In the genomic region with DNA sequence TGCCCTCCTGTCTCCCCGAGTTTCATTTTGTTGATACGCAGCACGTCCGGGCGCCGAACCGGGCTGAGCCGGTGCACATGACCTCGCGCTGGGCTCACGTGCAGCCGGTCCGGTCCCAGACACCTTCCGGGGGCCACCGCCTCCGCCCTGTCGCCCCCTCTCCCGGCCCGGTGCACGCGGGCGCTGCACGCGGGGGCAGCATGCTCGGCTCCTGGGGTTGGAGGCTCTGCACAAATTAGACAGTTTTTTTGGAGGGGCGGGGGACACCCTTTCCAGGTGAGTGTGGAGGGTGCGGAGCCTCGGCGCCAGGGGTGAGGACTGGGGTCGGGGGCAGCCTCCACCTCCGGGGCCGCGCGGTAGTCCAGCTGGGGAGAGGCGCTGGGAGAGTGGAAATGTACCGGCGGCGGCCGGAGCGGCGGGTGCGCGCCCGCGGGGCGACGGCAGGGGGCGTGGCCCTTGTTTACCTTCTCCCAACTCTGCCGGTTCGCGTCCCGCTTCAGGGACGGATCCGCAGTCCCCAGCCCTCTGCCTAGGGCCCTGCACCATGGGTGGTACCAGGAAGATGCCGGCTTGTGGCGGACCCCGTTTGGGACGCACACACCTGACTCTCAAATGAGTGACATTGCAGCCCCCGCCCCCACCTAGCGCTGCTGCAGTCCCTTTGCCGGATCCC, we compare ENCODE assay signal across 8 cellular contexts. TPM values are rescaled to one million over a fixed set of nuclear protein-coding genes. Genes with fewer than 3 reads are reported as not detected.
DNase-seq lines count a peak whose midpoint lies in the region; ATAC-seq lines count a peak whose summit lies in the region.

No MANE protein-coding gene starts in this region.

- peaks cover 2% of the 10 kb centered on the region for H3K36me3 Mint-ChIP-seq in activated CD4-positive, alpha-beta T cell treated with anti-CD3 and anti-CD28 coated beads, Interleukin-2, amount 10 ng/mL, durations not matched to agents 24 days and 14 days (ENCODE audit: low read depth)

- DNase-seq in NCI-H146 (lab: John Stamatoyannopoulos, UW) (peak; percentile 40), NCI-H146 treated with DMSO at 0.1 percent for 48 hours (lab: John Stamatoyannopoulos, UW; ENCODE audit: unreplicated experiment) (no peak), NCI-H2171 (lab: John Stamatoyannopoulos, UW) (peak; percentile 71), ecto neural progenitor cell (ENCODE audit: low spot score) (peak; percentile 86), lung microvascular endothelial cell (ENCODE audit: low read depth in 2 of 2) (peak; percentile 72 to 88)
- peak; percentile 92 for DNase-seq in activated CD4-positive, alpha-beta T cell treated with anti-CD3 and anti-CD28 coated beads, Interleukin-2, amount 10 ng/mL, durations not matched to agents 24 days and 14 days
- DNase-seq in stimulated activated CD4-positive, alpha-beta T cell treated with anti-CD3 and anti-CD28 coated beads, TNF-alpha, amount 100 ng/mL, for 4 hours (ENCODE audit: low read depth in 3 of 3), result peak; percentile 33 to 58 (median 37)

- ATAC-seq in HG02759 (IDR thresholded peaks at IDR 0.05; ENCODE audit: unreplicated experiment), result peak; percentile 28

- intact Hi-C loops in activated CD4-positive, alpha-beta T cell treated with anti-CD3 and anti-CD28 coated beads, Interleukin-2, amount 10 ng/mL, durations not matched to agents 24 days and 14 days (cut with micrococcal nuclease), result loop anchor here (1.0 to 10.0 kb wide), 7 partner anchors 16 to 522 kb away; partner anchors contain the start of genes PPP2CA, SEC24A and VDAC1

- H3K9me3 Mint-ChIP-seq in activated CD4-positive, alpha-beta T cell treated with anti-CD3 and anti-CD28 coated beads, Interleukin-2, amount 10 ng/mL, durations not matched to agents 24 days and 14 days, result no peaks in the 10 kb centered on the region

- H3K27me3 Mint-ChIP-seq in activated CD4-positive, alpha-beta T cell treated with anti-CD3 and anti-CD28 coated beads, Interleukin-2, amount 10 ng/mL, durations not matched to agents 24 days and 14 days, result peaks cover 2% of the 10 kb centered on the region

- peak overlapping the region; percentile 94 for H3K27ac Mint-ChIP-seq in activated CD4-positive, alpha-beta T cell treated with anti-CD3 and anti-CD28 coated beads, Interleukin-2, amount 10 ng/mL, durations not matched to agents 24 days and 14 days

- H3K4me3 Mint-ChIP-seq in activated CD4-positive, alpha-beta T cell treated with anti-CD3 and anti-CD28 coated beads, Interleukin-2, amount 10 ng/mL, durations not matched to agents 24 days and 14 days, result peak overlapping the region; percentile 89

- H3K4me1 Mint-ChIP-seq in activated CD4-positive, alpha-beta T cell treated with anti-CD3 and anti-CD28 coated beads, Interleukin-2, amount 10 ng/mL, durations not matched to agents 24 days and 14 days, result peaks cover 25% of the 10 kb centered on the region

RNA-seq across cellular contexts. Expression of gene JADE2, which starts 1.1 kb away (rescaled TPM):
- 72.5 and 81.3 TPM in 2 replicates for total RNA-seq in activated CD4-positive, alpha-beta T cell treated with anti-CD3 and anti-CD28 coated beads, Interleukin-2, amount 10 ng/mL, durations not matched to agents 24 days and 14 days
- total RNA-seq in lung microvascular endothelial cell, result 11.8 and 17.5 TPM in 2 replicates
